8 cellular contexts compared by ENCODE assay signal in genomic region chr15:78050441-78050809, GRCh38. TPM values are rescaled to one million over a fixed set of nuclear protein-coding genes. Genes with fewer than 3 reads are reported as not detected.
DNase-seq lines count a peak whose midpoint lies in the region; ATAC-seq and TF ChIP-seq lines count a peak whose summit lies in the region.

No MANE protein-coding gene starts in this region.

- H3K27ac ChIP-seq in trophoblast cell (ENCODE audit: low read depth, low read length): no peak overlapping the region

- no peaks in the 10 kb centered on the region for H3K79me2 ChIP-seq in trophoblast cell (ENCODE audit: control insufficient read depth, insufficient read depth, low read length, poor library complexity)

- peaks cover 13 to 18% of the 10 kb centered on the region in 2 experiments for H3K4me1 ChIP-seq in trophoblast cell (ENCODE audit: control insufficient read depth in 1 of 2, insufficient read depth in 2 of 2, low read length in 2 of 2)

- intact Hi-C loops in activated CD8-positive, alpha-beta T cell treated with anti-CD3 and anti-CD28 coated beads for 36 hours (cut with micrococcal nuclease): no loop called here

- H3K18ac ChIP-seq in trophoblast cell (ENCODE audit: low read length): no peak overlapping the region

- no peak overlapping the region for H3K4me3 ChIP-seq in trophoblast cell (ENCODE audit: low read depth, low read length)

- no peak overlapping the region for H3K9ac ChIP-seq in trophoblast cell (ENCODE audit: low read length)

- no CpG with 5 or more reads among the region's 1 CpG for WGBS in trophoblast cell (ENCODE audit: extremely low coverage, insufficient coverage, insufficient read length)

- peaks cover 0 to 3% of the 10 kb centered on the region in 2 experiments for H3K36me3 ChIP-seq in trophoblast cell (ENCODE audit: control insufficient read depth in 1 of 2, insufficient read depth in 2 of 2, low read length in 2 of 2)

- no peak overlapping the region for H4K8ac ChIP-seq in trophoblast cell (ENCODE audit: low read depth, low read length)

- no peaks in the 10 kb centered on the region for H3K79me1 ChIP-seq in trophoblast cell (ENCODE audit: low read length)

- H2BK5ac ChIP-seq in trophoblast cell (ENCODE audit: low read depth, low read length, poor library complexity): no peak overlapping the region

- peaks cover 94% of the 10 kb centered on the region for H3K4me1 Mint-ChIP-seq in activated CD8-positive, alpha-beta T cell treated with anti-CD3 and anti-CD28 coated beads for 36 hours (ENCODE audit: low read depth)

- no peak overlapping the region for H2BK12ac ChIP-seq in trophoblast cell (ENCODE audit: low read length)

- no peak for DNase-seq in activated CD8-positive, alpha-beta T cell treated with anti-CD3 and anti-CD28 coated beads for 36 hours
- DNase-seq in trophoblast cell (peak; percentile 41 to 78), NCI-H345 (lab: John Stamatoyannopoulos, UW) (no peak)
- DNase-seq in stimulated activated CD4-positive, alpha-beta T cell treated with anti-CD3 and anti-CD28 coated beads, Interleukin-2, amount 100 ng/mL, for 48 hours: no peak

- no peaks in the 10 kb centered on the region for H3K9me3 Mint-ChIP-seq in activated CD8-positive, alpha-beta T cell treated with anti-CD3 and anti-CD28 coated beads for 36 hours

- peak overlapping the region; percentile 95 for H3K27ac Mint-ChIP-seq in activated CD8-positive, alpha-beta T cell treated with anti-CD3 and anti-CD28 coated beads for 36 hours

- TF ChIP-seq CTCF in activated CD8-positive, alpha-beta T cell treated with anti-CD3 and anti-CD28 coated beads for 36 hours (IDR thresholded peaks at IDR 0.05): no peak

- no peaks in the 10 kb centered on the region for H3K27me3 Mint-ChIP-seq in activated CD8-positive, alpha-beta T cell treated with anti-CD3 and anti-CD28 coated beads for 36 hours

- no peaks in the 10 kb centered on the region for H3K27me3 ChIP-seq in trophoblast cell (ENCODE audit: insufficient read depth, low read length)

- CTCF ChIA-PET in activated CD8-positive, alpha-beta T cell treated with anti-CD3 and anti-CD28 coated beads for 36 hours (lab: Charles Lee): interaction anchor here (0.6 to 8.3 kb wide), 10 partner anchors 9 to 91 kb away, joined by 3 to 83 read pairs (median 8); no protein-coding TSS in a partner anchor

- H2BK120ac ChIP-seq in trophoblast cell (ENCODE audit: insufficient read depth, low read length, poor library complexity): no peak overlapping the region

- H3K4me3 Mint-ChIP-seq in activated CD8-positive, alpha-beta T cell treated with anti-CD3 and anti-CD28 coated beads for 36 hours: peak overlapping the region; percentile 41

- peak; percentile 11 for ATAC-seq in GM19328 (IDR thresholded peaks at IDR 0.05; ENCODE audit: unreplicated experiment)
- peak; percentile 14 for ATAC-seq in HG02943 (IDR thresholded peaks at IDR 0.05; ENCODE audit: low read depth, unreplicated experiment)
- ATAC-seq in activated CD8-positive, alpha-beta T cell treated with anti-CD3 and anti-CD28 coated beads for 36 hours: peak; percentile 3
- ATAC-seq in HG02571 (IDR thresholded peaks at IDR 0.05; ENCODE audit: unreplicated experiment): no peak
- no peak for ATAC-seq in GM21786 (IDR thresholded peaks at IDR 0.05; ENCODE audit: unreplicated experiment)

- H4K12ac ChIP-seq in trophoblast cell (ENCODE audit: low read depth, low read length): no peak overlapping the region

- no peak overlapping the region for H3K4ac ChIP-seq in trophoblast cell (ENCODE audit: low read depth, low read length)

- no peaks in the 10 kb centered on the region for H3K9me3 ChIP-seq in trophoblast cell (ENCODE audit: insufficient read depth, low read depth, low read length)

- no peak overlapping the region for H2AFZ ChIP-seq in trophoblast cell (ENCODE audit: insufficient read depth, low read length, poor library complexity)

- no peak overlapping the region for H3K23ac ChIP-seq in trophoblast cell (ENCODE audit: low read length)

- no peak overlapping the region for H3K14ac ChIP-seq in trophoblast cell (ENCODE audit: low read length)

- no peak overlapping the region for H2AK5ac ChIP-seq in trophoblast cell (ENCODE audit: low read length)

- H4K91ac ChIP-seq in trophoblast cell (ENCODE audit: low read depth, low read length): no peak overlapping the region

- POLR2A ChIA-PET in activated CD8-positive, alpha-beta T cell treated with anti-CD3 and anti-CD28 coated beads for 36 hours (lab: Charles Lee): interaction anchor here (0.8 to 3.5 kb wide), 7 partner anchors 10 to 28 kb away, joined by 3 to 29 read pairs (median 4); no protein-coding TSS in a partner anchor

- H3K4me2 ChIP-seq in trophoblast cell (ENCODE audit: low read length): no peak overlapping the region

- peaks cover 35% of the 10 kb centered on the region for H3K36me3 Mint-ChIP-seq in activated CD8-positive, alpha-beta T cell treated with anti-CD3 and anti-CD28 coated beads for 36 hours (ENCODE audit: low read depth)

RNA-seq across cellular contexts. Expression of gene TBC1D2B, which starts 27.1 kb away (rescaled TPM):
- 10 to 100 TPM; 62.9 to 65.7 TPM for total RNA-seq in activated CD8-positive, alpha-beta T cell treated with anti-CD3 and anti-CD28 coated beads for 36 hours
- polyA plus RNA-seq in trophoblast cell (2013): 16.7 and 16.9 TPM in 2 replicates

RNA-seq across cellular contexts. Expression of gene SH2D7, which starts 41.9 kb away (rescaled TPM):
- total RNA-seq in activated CD8-positive, alpha-beta T cell treated with anti-CD3 and anti-CD28 coated beads for 36 hours: not detected
- polyA plus RNA-seq in trophoblast cell (2013): 0.14 and 0.19 TPM in 2 replicates

Comparison
In these comparisons a context has a peak if more than half of its experiments do, and no peak if none do; other contexts are left out.
1. ATAC-seq: peak in GM19328 (single experiment), HG02943 (single experiment) and activated CD8-positive, alpha-beta T cell treated with anti-CD3 and anti-CD28 coated beads for 36 hours (single experiment); none in HG02571 (single experiment) and GM21786 (single experiment).
2. DNase-seq: peak in trophoblast cell (2 of 2); none in activated CD8-positive, alpha-beta T cell treated with anti-CD3 and anti-CD28 coated beads for 36 hours (single experiment), stimulated activated CD4-positive, alpha-beta T cell treated with anti-CD3 and anti-CD28 coated beads, Interleukin-2, amount 100 ng/mL, for 48 hours (0 of 2) and NCI-H345 (single experiment).